Comparison of ENCODE assay signal across 1 cellular context in genomic region chr16:68085259-68086071, GRCh38.
TF ChIP-seq lines count a peak whose summit lies in the region.

TSS of gene NFATC3 (plus strand) at chr16:68085370. CDS start at chr16:68085682, 312 bp downstream.

TF ChIP-seq in HepG2, 621 proteins besides CTCF, POLR2A, EP300 and RAD21 (continued from another document and continues in another):
- TF ChIP-seq ZNF503 (CRISPR knock-in tag; IDR thresholded peaks at IDR 0.05) (no peak), PBX3 (CRISPR knock-in tag; IDR thresholded peaks at IDR 0.05; ENCODE audit: borderline replicate concordance) (no peak), CEBPB (IDR thresholded peaks at IDR 0.05; ENCODE audit: borderline replicate concordance, low read depth, low read length) (no peak), MXD1 (CRISPR knock-in tag; IDR thresholded peaks at IDR 0.05) (peak; percentile 7; the same call in 1 of the 2 replicates), TFDP2 (CRISPR knock-in tag; IDR thresholded peaks at IDR 0.05) (peak; percentile 54), SIN3B (IDR thresholded peaks at IDR 0.05; ENCODE audit: low read length) (no peak), IRF2 (CRISPR knock-in tag; IDR thresholded peaks at IDR 0.05) (no peak), BCL6 (CRISPR knock-in tag; IDR thresholded peaks at IDR 0.05) (peak; percentile 5; the same call in 1 of the 2 replicates), ZBTB40 (IDR thresholded peaks at IDR 0.05) (no peak), ZBTB40 (CRISPR knock-in tag; IDR thresholded peaks at IDR 0.05) (peak; percentile 74; the same call in 1 of the 2 replicates), ZBTB20 (CRISPR knock-in tag; IDR thresholded peaks at IDR 0.05; ENCODE audit: borderline replicate concordance, low read depth) (no peak), ZFP41 (CRISPR knock-in tag; IDR thresholded peaks at IDR 0.05; ENCODE audit: borderline replicate concordance) (no peak), HNRNPL (IDR thresholded peaks at IDR 0.05; ENCODE audit: low read depth, low read length) (no peak), HOXD1 (CRISPR knock-in tag; IDR thresholded peaks at IDR 0.05) (0 out of 2 replicates have a peak, but pooled peaks have one; percentile 15), KMT2A (CRISPR knock-in tag; IDR thresholded peaks at IDR 0.05) (peak; percentile 84), PRDM4 (CRISPR knock-in tag; IDR thresholded peaks at IDR 0.05; ENCODE audit: borderline replicate concordance) (no peak), MAFG (CRISPR knock-in tag; IDR thresholded peaks at IDR 0.05) (0 out of 2 replicates have a peak, but pooled peaks have one; percentile 35), ZNF646 (CRISPR knock-in tag; IDR thresholded peaks at IDR 0.05) (peak; percentile 79; the same call in 1 of the 2 replicates), HCFC1 (IDR thresholded peaks at IDR 0.05; ENCODE audit: low read depth, low read length) (no peak), HBP1 (CRISPR knock-in tag; IDR thresholded peaks at IDR 0.05; ENCODE audit: low read depth) (no peak), FOXA1 (IDR thresholded peaks at IDR 0.05) (no peak), FOXA1 (CRISPR knock-in tag; IDR thresholded peaks at IDR 0.05) (no peak), NFYC (CRISPR knock-in tag; IDR thresholded peaks at IDR 0.05) (no peak), HIC2 (CRISPR knock-in tag; IDR thresholded peaks at IDR 0.05; ENCODE audit: low read depth) (no peak), SPEN (CRISPR knock-in tag; IDR thresholded peaks at IDR 0.05; ENCODE audit: low read depth) (peak; percentile 83; the same call in 1 of the 2 replicates)
